ENCODE assay signal across 18 cellular contexts in the genomic region with DNA sequence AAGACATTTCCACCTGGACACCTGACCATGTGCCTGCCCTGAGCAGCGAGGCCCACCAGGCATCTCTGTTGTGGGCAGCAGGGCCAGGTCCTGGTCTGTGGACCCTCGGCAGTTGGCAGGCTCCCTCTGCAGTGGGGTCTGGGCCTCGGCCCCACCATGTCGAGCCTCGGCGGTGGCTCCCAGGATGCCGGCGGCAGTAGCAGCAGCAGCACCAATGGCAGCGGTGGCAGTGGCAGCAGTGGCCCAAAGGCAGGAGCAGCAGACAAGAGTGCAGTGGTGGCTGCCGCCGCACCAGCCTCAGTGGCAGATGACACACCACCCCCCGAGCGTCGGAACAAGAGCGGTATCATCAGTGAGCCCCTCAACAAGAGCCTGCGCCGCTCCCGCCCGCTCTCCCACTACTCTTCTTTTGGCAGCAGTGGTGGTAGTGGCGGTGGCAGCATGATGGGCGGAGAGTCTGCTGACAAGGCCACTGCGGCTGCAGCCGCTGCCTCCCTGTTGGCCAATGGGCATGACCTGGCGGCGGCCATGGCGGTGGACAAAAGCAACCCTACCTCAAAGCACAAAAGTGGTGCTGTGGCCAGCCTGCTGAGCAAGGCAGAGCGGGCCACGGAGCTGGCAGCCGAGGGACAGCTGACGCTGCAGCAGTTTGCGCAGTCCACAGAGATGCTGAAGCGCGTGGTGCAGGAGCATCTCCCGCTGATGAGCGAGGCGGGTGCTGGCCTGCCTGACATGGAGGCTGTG. TPM values are rescaled to one million over a fixed set of nuclear protein-coding genes. Genes with fewer than 3 reads are reported as not detected.
DNase-seq lines count a peak whose midpoint lies in the region; ATAC-seq, FAIRE-seq and TF ChIP-seq lines count a peak whose summit lies in the region.
"Had no signal": no experiment of that assay in that cellular context is flagged by ENCODE, and none has a peak within 500 bp of the region (broad histone marks: within the 10 kb centered on the region; RNA-seq: fewer than 3 reads in every experiment).

No MANE protein-coding gene starts in this region.

- TF ChIP-seq CTCF in bronchial epithelial cell (IDR thresholded peaks at IDR 0.05; ENCODE audit: insufficient read depth, low read length, severe bottlenecking) = no peak
- no peak for TF ChIP-seq CTCF in osteocyte (IDR thresholded peaks at IDR 0.05)

- H3K36me3 Mint-ChIP-seq in immature natural killer cell = peaks cover under 1 to 23% (median 11%) of the 10 kb centered on the region in 3 donors
- H3K36me3 Mint-ChIP-seq in osteocyte (ENCODE audit: unreplicated experiment) = peaks cover 37% of the 10 kb centered on the region

- peaks cover 61 to 75% of the 10 kb centered on the region in 2 donors for H3K4me1 Mint-ChIP-seq in immature natural killer cell
- peaks cover 73% of the 10 kb centered on the region for H3K4me1 Mint-ChIP-seq in osteocyte (ENCODE audit: unreplicated experiment)

- no peak for ATAC-seq in GM21786 (IDR thresholded peaks at IDR 0.05; ENCODE audit: unreplicated experiment)
- ATAC-seq in HG02642 (IDR thresholded peaks at IDR 0.05; ENCODE audit: poor library complexity, unreplicated experiment) = no peak
- ATAC-seq: A549 had no signal

- H3K36me3 ChIP-seq in BLaER1 (peaks cover 45% of the 10 kb centered on the region), bronchial epithelial cell (ENCODE audit: control insufficient read depth, insufficient read depth, low read length) (peaks cover 13% of the 10 kb centered on the region)

- H3K4me3 ChIP-seq in BLaER1 = no peak overlapping the region
- no peak overlapping the region for H3K4me3 ChIP-seq in bronchial epithelial cell (ENCODE audit: low read depth, low read length)
- H3K4me3 ChIP-seq: A549 had no signal

- H3K4me3 Mint-ChIP-seq in immature natural killer cell (no peak overlapping the region), osteocyte (ENCODE audit: unreplicated experiment) (no peak overlapping the region)
- H3K4me3 Mint-ChIP-seq: CD14-positive monocyte had no signal

- H3K27ac Mint-ChIP-seq in immature natural killer cell = peak overlapping the region in 5 of 6 donors; percentile 15 to 93 (median 80)
- peak overlapping the region; percentile 93 for H3K27ac Mint-ChIP-seq in osteocyte (ENCODE audit: unreplicated experiment)

- peaks cover 95% of the 10 kb centered on the region for H3K4me1 ChIP-seq in BLaER1

- H3K27me3 ChIP-seq in BLaER1 (no peaks in the 10 kb centered on the region), bronchial epithelial cell (ENCODE audit: control insufficient read depth, insufficient read depth, low read length) (no peaks in the 10 kb centered on the region)

- no peak overlapping the region for H3K9ac ChIP-seq in BLaER1

- H3K4me2 ChIP-seq in BLaER1 = peak overlapping the region; percentile 45; the same call in 1 of the 2 replicates
- H3K4me2 ChIP-seq: A549 had no signal

- H4K20me1 ChIP-seq in BLaER1 = peaks cover 83% of the 10 kb centered on the region

- 0 out of 2 replicates have a peak overlapping the region, but pooled peaks have one; percentile 41 for H3K27ac ChIP-seq in BLaER1
- H3K27ac ChIP-seq: A549 had no signal

- peaks cover 0 to 2% (median 0%) of the 10 kb centered on the region in 6 donors for H3K9me3 Mint-ChIP-seq in immature natural killer cell
- H3K9me3 Mint-ChIP-seq in osteocyte (ENCODE audit: unreplicated experiment) = no peaks in the 10 kb centered on the region
- H3K9me3 Mint-ChIP-seq: CD14-positive monocyte had no signal

- no peaks in the 10 kb centered on the region for H3K9me3 ChIP-seq in BLaER1
- H3K9me3 ChIP-seq: A549 had no signal

- H3K27me3 Mint-ChIP-seq in immature natural killer cell (ENCODE audit: low read depth in 3 of 3) = peaks cover 0 to 9% (median 2%) of the 10 kb centered on the region in 3 donors
- H3K27me3 Mint-ChIP-seq in osteocyte (ENCODE audit: unreplicated experiment) = no peaks in the 10 kb centered on the region

- DNase-seq in bronchial epithelial cell (ENCODE audit: low read depth) (no peak), immature natural killer cell (no peak), osteocyte (ENCODE audit: extremely low spot score, unreplicated experiment) (no peak), HT-29 (ENCODE audit: low spot score) (no peak), DMS 273 treated with DMSO at 0.1 percent for 48 hours (lab: John Stamatoyannopoulos, UW) (no peak)
- DNase-seq: DMS53, NCI-H1417 treated with DMSO at 0.1 percent for 48 hours, NCI-H1930, NCI-H2171, NCI-H446 treated with DMSO at 0.1 percent for 48 hours, OCI-M1, SHP77 treated with DMSO at 0.1 percent for 48 hours had no signal

- FAIRE-seq in bronchial epithelial cell (lab: Jason Lieb, UNC) = peak; percentile 28
- FAIRE-seq: A549, H54 had no signal

RNA-seq across cellular contexts. Expression of gene CXXC5, which starts 32.4 kb away (rescaled TPM):
- total RNA-seq in bronchial epithelial cell = 6.1 and 27.4 TPM in 2 replicates
- polyA plus RNA-seq in immature natural killer cell = 100 to 1,000 TPM; 339 to 410 (median 385) TPM
- total RNA-seq in osteocyte = 239 and 259 TPM in 2 replicates
- 211 and 220 TPM in 2 replicates for total RNA-seq in HT-29 (2014; rRNA removed; shearing (Covaris generic))
